In the genomic region with DNA sequence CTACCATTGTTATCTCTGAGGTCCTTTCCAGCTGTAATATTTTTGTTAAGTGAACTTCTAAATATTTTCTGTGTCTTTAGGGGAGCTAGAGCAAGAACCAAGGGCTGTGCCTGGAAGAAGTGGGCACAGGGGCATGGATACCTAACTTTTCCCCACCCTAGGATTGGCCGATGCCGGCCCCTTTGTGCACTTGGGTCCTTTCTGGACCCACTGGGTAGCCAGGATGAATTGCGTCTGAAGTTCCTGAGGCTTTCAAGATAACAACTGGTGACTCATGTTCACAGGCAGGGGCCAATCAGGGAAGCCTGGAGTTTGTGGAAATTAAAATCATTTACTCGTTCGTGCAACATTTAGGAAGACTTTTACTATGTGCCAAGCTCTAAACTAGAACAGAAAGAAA, we compare ENCODE assay signal across 8 cellular contexts. TPM values are rescaled to one million over a fixed set of nuclear protein-coding genes. Genes with fewer than 3 reads are reported as not detected.
DNase-seq lines count a peak whose midpoint lies in the region; ATAC-seq and TF ChIP-seq lines count a peak whose summit lies in the region.

No MANE protein-coding gene starts in this region.

- no peak overlapping the region for H3K9ac ChIP-seq in duodenal mucosa (ENCODE audit: low read depth in 1 of 2, low read length in 2 of 2)

- no peak for TF ChIP-seq CTCF in osteocyte (IDR thresholded peaks at IDR 0.05)

- H3K9me3 Mint-ChIP-seq in osteocyte (ENCODE audit: unreplicated experiment): no peaks in the 10 kb centered on the region

- peaks cover 2% of the 10 kb centered on the region for H3K36me3 Mint-ChIP-seq in osteocyte (ENCODE audit: unreplicated experiment)

- peak; percentile 65 for DNase-seq in COLO829 (ENCODE audit: low spot score)
- peak; percentile 67 for DNase-seq in NCI-H226
- no peak for DNase-seq in osteocyte (ENCODE audit: extremely low spot score, unreplicated experiment)
- no peak for DNase-seq in NCI-H1092 (lab: John Stamatoyannopoulos, UW)
- no peak for DNase-seq in stimulated activated CD4-positive, alpha-beta T cell treated with anti-CD3 and anti-CD28 coated beads, Interleukin-1b, Interleukin-23, amount 100 ng/mL, for 48 hours

- H3K4me1 Mint-ChIP-seq in osteocyte (ENCODE audit: unreplicated experiment): peaks cover 16% of the 10 kb centered on the region

- H3K27ac Mint-ChIP-seq in osteocyte (ENCODE audit: unreplicated experiment): peak overlapping the region; percentile 27

- H3K9me3 ChIP-seq in duodenal mucosa (ENCODE audit: control insufficient read depth in 1 of 2, low read length in 2 of 2): no peaks in the 10 kb centered on the region

- ATAC-seq in HG02759 (IDR thresholded peaks at IDR 0.05; ENCODE audit: unreplicated experiment) (no peak), GM18498 (IDR thresholded peaks at IDR 0.05; ENCODE audit: unreplicated experiment) (no peak)

- H3K4me1 ChIP-seq in duodenal mucosa (ENCODE audit: control insufficient read depth in 1 of 2, insufficient read depth in 2 of 2, low read length in 2 of 2): peaks cover 19 to 24% of the 10 kb centered on the region in 2 donors

- H3K4me3 ChIP-seq in duodenal mucosa (ENCODE audit: low read depth in 1 of 2, low read length in 2 of 2): peak overlapping the region; percentile 99 to 100

- no peaks in the 10 kb centered on the region for H3K27me3 ChIP-seq in duodenal mucosa (ENCODE audit: control insufficient read depth in 1 of 2, insufficient read depth in 2 of 2, low read length in 2 of 2)

- H3K27ac ChIP-seq in duodenal mucosa (ENCODE audit: low read depth, low read length): no peak overlapping the region

- H3K4me3 Mint-ChIP-seq in osteocyte (ENCODE audit: unreplicated experiment): peak overlapping the region; percentile 91

- H3K36me3 ChIP-seq in duodenal mucosa (ENCODE audit: control insufficient read depth in 1 of 2, insufficient read depth in 2 of 2, low read length in 2 of 2): peaks cover 4 to 15% of the 10 kb centered on the region in 2 donors

- no peaks in the 10 kb centered on the region for H3K27me3 Mint-ChIP-seq in osteocyte (ENCODE audit: unreplicated experiment)

RNA-seq across cellular contexts. Expression of gene DPCD, which starts 0.8 kb away (rescaled TPM):
- 14.9 and 15.3 TPM in 2 replicates for total RNA-seq in osteocyte

RNA-seq across cellular contexts. Expression of gene POLL, which starts 0.8 kb away (rescaled TPM):
- total RNA-seq in osteocyte: 35.0 and 36.8 TPM in 2 replicates

Comparison
In these comparisons a context has a peak if more than half of its experiments do, and no peak if none do; other contexts are left out.
1. DNase-seq: peak in COLO829 (single experiment) and NCI-H226 (single experiment); none in osteocyte (single experiment), NCI-H1092 (single experiment) and stimulated activated CD4-positive, alpha-beta T cell treated with anti-CD3 and anti-CD28 coated beads, Interleukin-1b, Interleukin-23, amount 100 ng/mL, for 48 hours (single experiment).